In the genomic region with DNA sequence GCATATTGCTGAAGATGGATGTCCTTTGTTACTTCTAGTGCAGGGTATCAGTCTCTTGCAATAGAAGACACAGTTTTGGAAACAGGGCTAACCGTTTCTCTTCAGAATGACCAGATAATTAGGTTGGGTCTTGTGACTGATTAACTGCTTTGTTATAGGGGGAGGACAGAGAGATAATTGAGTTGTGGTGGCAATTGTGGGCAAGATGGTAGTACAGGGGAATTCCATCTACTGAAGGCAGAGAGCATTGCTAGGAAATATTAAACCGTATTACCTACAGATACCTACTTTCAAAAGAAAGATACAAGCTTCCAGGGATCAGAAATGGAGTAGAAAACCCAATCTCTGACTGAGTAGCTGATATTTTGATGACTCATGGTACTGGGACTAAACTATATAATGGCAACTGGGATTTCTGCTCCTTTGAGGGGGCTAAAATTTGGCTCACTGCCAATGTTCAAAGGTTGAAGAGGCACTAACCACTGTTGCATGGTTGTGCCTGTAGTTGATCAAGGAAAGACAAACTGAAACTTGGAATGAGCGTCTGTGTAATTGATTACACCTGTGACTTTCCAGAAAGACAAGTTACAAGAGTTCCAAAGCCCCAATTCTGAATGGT, we compare ENCODE assay signal across 1 cellular context.
TF ChIP-seq lines count a peak whose summit lies in the region.

No MANE protein-coding gene starts in this region.

TF ChIP-seq in GM23338, 12 proteins besides CTCF, POLR2A, EP300 and RAD21 (continued from another document):
- TF ChIP-seq, protein P1, sequence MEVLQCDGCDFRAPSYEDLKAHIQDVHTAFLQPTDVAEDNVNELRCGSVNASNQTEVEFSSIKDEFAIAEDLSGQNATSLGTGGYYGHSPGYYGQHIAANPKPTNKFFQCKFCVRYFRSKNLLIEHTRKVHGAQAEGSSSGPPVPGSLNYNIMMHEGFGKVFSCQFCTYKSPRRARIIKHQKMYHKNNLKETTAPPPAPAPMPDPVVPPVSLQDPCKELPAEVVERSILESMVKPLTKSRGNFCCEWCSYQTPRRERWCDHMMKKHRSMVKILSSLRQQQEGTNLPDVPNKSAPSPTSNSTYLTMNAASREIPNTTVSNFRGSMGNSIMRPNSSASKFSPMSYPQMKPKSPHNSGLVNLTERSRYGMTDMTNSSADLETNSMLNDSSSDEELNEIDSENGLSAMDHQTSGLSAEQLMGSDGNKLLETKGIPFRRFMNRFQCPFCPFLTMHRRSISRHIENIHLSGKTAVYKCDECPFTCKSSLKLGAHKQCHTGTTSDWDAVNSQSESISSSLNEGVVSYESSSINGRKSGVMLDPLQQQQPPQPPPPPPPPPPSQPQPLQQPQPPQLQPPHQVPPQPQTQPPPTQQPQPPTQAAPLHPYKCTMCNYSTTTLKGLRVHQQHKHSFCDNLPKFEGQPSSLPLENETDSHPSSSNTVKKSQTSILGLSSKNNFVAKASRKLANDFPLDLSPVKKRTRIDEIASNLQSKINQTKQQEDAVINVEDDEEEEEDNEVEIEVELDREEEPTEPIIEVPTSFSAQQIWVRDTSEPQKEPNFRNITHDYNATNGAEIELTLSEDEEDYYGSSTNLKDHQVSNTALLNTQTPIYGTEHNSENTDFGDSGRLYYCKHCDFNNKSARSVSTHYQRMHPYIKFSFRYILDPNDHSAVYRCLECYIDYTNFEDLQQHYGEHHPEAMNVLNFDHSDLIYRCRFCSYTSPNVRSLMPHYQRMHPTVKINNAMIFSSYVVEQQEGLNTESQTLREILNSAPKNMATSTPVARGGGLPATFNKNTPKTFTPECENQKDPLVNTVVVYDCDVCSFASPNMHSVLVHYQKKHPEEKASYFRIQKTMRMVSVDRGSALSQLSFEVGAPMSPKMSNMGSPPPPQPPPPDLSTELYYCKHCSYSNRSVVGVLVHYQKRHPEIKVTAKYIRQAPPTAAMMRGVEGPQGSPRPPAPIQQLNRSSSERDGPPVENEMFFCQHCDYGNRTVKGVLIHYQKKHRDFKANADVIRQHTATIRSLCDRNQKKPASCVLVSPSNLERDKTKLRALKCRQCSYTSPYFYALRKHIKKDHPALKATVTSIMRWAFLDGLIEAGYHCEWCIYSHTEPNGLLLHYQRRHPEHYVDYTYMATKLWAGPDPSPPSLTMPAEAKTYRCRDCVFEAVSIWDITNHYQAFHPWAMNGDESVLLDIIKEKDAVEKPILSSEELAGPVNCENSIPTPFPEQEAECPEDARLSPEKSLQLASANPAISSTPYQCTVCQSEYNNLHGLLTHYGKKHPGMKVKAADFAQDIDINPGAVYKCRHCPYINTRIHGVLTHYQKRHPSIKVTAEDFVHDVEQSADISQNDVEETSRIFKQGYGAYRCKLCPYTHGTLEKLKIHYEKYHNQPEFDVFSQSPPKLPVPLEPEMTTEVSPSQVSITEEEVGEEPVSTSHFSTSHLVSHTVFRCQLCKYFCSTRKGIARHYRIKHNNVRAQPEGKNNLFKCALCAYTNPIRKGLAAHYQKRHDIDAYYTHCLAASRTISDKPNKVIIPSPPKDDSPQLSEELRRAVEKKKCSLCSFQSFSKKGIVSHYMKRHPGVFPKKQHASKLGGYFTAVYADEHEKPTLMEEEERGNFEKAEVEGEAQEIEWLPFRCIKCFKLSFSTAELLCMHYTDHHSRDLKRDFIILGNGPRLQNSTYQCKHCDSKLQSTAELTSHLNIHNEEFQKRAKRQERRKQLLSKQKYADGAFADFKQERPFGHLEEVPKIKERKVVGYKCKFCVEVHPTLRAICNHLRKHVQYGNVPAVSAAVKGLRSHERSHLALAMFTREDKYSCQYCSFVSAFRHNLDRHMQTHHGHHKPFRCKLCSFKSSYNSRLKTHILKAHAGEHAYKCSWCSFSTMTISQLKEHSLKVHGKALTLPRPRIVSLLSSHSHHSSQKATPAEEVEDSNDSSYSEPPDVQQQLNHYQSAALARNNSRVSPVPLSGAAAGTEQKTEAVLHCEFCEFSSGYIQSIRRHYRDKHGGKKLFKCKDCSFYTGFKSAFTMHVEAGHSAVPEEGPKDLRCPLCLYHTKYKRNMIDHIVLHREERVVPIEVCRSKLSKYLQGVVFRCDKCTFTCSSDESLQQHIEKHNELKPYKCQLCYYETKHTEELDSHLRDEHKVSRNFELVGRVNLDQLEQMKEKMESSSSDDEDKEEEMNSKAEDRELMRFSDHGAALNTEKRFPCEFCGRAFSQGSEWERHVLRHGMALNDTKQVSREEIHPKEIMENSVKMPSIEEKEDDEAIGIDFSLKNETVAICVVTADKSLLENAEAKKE (CRISPR knock-in tag; IDR thresholded peaks at IDR 0.05), result no peak
- TF ChIP-seq JUNB (IDR thresholded peaks at IDR 0.05; ENCODE audit: unreplicated experiment) (no peak), CREB1 (CRISPR knock-in tag; IDR thresholded peaks at IDR 0.05; ENCODE audit: low read depth) (no peak), NANOG (IDR thresholded peaks at IDR 0.05; ENCODE audit: borderline replicate concordance) (no peak), STAT1 (IDR thresholded peaks at IDR 0.05; ENCODE audit: unreplicated experiment) (no peak), EZH2 (IDR thresholded peaks at IDR 0.05; ENCODE audit: low read depth, unreplicated experiment) (no peak), EZH2phosphoT487 (IDR thresholded peaks at IDR 0.05; ENCODE audit: unreplicated experiment) (no peak), POLR2AphosphoS5 (IDR thresholded peaks at IDR 0.05; ENCODE audit: low read depth) (no peak), ZNF331 (CRISPR knock-in tag; IDR thresholded peaks at IDR 0.05; ENCODE audit: low read depth) (no peak)
- TF ChIP-seq, protein P2, sequence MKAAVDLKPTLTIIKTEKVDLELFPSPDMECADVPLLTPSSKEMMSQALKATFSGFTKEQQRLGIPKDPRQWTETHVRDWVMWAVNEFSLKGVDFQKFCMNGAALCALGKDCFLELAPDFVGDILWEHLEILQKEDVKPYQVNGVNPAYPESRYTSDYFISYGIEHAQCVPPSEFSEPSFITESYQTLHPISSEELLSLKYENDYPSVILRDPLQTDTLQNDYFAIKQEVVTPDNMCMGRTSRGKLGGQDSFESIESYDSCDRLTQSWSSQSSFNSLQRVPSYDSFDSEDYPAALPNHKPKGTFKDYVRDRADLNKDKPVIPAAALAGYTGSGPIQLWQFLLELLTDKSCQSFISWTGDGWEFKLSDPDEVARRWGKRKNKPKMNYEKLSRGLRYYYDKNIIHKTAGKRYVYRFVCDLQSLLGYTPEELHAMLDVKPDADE (IDR thresholded peaks at IDR 0.05), result no peak
- TF ChIP-seq, protein P3, sequence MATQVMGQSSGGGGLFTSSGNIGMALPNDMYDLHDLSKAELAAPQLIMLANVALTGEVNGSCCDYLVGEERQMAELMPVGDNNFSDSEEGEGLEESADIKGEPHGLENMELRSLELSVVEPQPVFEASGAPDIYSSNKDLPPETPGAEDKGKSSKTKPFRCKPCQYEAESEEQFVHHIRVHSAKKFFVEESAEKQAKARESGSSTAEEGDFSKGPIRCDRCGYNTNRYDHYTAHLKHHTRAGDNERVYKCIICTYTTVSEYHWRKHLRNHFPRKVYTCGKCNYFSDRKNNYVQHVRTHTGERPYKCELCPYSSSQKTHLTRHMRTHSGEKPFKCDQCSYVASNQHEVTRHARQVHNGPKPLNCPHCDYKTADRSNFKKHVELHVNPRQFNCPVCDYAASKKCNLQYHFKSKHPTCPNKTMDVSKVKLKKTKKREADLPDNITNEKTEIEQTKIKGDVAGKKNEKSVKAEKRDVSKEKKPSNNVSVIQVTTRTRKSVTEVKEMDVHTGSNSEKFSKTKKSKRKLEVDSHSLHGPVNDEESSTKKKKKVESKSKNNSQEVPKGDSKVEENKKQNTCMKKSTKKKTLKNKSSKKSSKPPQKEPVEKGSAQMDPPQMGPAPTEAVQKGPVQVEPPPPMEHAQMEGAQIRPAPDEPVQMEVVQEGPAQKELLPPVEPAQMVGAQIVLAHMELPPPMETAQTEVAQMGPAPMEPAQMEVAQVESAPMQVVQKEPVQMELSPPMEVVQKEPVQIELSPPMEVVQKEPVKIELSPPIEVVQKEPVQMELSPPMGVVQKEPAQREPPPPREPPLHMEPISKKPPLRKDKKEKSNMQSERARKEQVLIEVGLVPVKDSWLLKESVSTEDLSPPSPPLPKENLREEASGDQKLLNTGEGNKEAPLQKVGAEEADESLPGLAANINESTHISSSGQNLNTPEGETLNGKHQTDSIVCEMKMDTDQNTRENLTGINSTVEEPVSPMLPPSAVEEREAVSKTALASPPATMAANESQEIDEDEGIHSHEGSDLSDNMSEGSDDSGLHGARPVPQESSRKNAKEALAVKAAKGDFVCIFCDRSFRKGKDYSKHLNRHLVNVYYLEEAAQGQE (IDR thresholded peaks at IDR 0.05; ENCODE audit: unreplicated experiment), result no peak
